In genomic region chr12:225012-225411, GRCh38 we compare ENCODE assay signal across 22 cellular contexts. TPM values are rescaled to one million over a fixed set of nuclear protein-coding genes. Genes with fewer than 3 reads are reported as not detected.
DNase-seq lines count a peak whose midpoint lies in the region; ATAC-seq and TF ChIP-seq lines count a peak whose summit lies in the region.
"Had no signal": no experiment of that assay in that cellular context is flagged by ENCODE, and none has a peak within 500 bp of the region (broad histone marks: within the 10 kb centered on the region; RNA-seq: fewer than 3 reads in every experiment).

No MANE protein-coding gene starts in this region.

- H3K4me1 ChIP-seq in esophagus muscularis mucosa, result no peaks in the 10 kb centered on the region
- peaks cover 16% of the 10 kb centered on the region for H3K4me1 ChIP-seq in neural progenitor cell

- H3K4me2 ChIP-seq in neural progenitor cell, result no peak overlapping the region

- no peaks in the 10 kb centered on the region for H4K20me1 ChIP-seq in neural progenitor cell (ENCODE audit: low read depth)

- no peak overlapping the region for H3K4me3 ChIP-seq in coronary artery
- H3K4me3 ChIP-seq in esophagus muscularis mucosa, result no peak overlapping the region
- no peak overlapping the region for H3K4me3 ChIP-seq in neural progenitor cell
- H3K4me3 ChIP-seq: GM12878 had no signal

- peak; percentile 14 for DNase-seq in activated naive CD4-positive, alpha-beta T cell treated with anti-CD3 and anti-CD28 coated beads, Interleukin-2, amount 10 ng/mL, durations not matched to agents 7 days and 5 days
- no peak for DNase-seq in activated naive CD4-positive, alpha-beta T cell (lab: John Stamatoyannopoulos, UW)
- DNase-seq in coronary artery (ENCODE audit: low spot score), result peak; percentile 54
- peak; percentile 49 for DNase-seq in sciatic nerve (ENCODE audit: low spot score)
- DNase-seq in esophagus muscularis mucosa (ENCODE audit: extremely low spot score), result no peak
- no peak for DNase-seq in neural progenitor cell (ENCODE audit: low spot score)
- DNase-seq: C1 segment of cervical spinal cord; CD8-positive, alpha-beta memory T cell; DMS53; EL; HFFc6; KBM-7; NCI-H1105; NCI-H187 treated with DMSO at 0.1 percent for 48 hours; NCI-H2227 treated with DMSO at 0.1 percent for 48 hours; NCI-H510A treated with DMSO at 0.1 percent for 48 hours; NCI-H774; OCI-M1; RPMI8226; SIG-M5 had no signal

- H3F3A ChIP-seq in neural progenitor cell (ENCODE audit: low read depth), result peaks cover 9% of the 10 kb centered on the region

- 90% methylated on average over 18 of the region's 18 CpGs for WGBS in esophagus muscularis mucosa

- H3K27me3 ChIP-seq in esophagus muscularis mucosa (peaks cover 0 to 42% (median 0%) of the 10 kb centered on the region in 4 donors), neural progenitor cell (peaks cover 31% of the 10 kb centered on the region)

- no peak for TF ChIP-seq CTCF in coronary artery (IDR thresholded peaks at IDR 0.05)
- no peak for TF ChIP-seq CTCF in esophagus muscularis mucosa (IDR thresholded peaks at IDR 0.05)
- TF ChIP-seq CTCF in neural progenitor cell (IDR thresholded peaks at IDR 0.05), result no peak

- no peak overlapping the region for H3K27ac Mint-ChIP-seq in activated naive CD4-positive, alpha-beta T cell treated with anti-CD3 and anti-CD28 coated beads, Interleukin-2, amount 10 ng/mL, durations not matched to agents 7 days and 5 days
- H3K27ac Mint-ChIP-seq in neural progenitor cell, result no peak overlapping the region
- H3K27ac Mint-ChIP-seq: HFFc6 had no signal

- H2AFZ ChIP-seq in neural progenitor cell (replicated peaks), result no peak overlapping the region

- H3K36me3 ChIP-seq in esophagus muscularis mucosa (no peaks in the 10 kb centered on the region), neural progenitor cell (no peaks in the 10 kb centered on the region)

- H3K9me3 ChIP-seq in esophagus muscularis mucosa, result no peaks in the 10 kb centered on the region
- H3K9me3 ChIP-seq in neural progenitor cell (ENCODE audit: low read depth), result no peaks in the 10 kb centered on the region

- H3K4me3 Mint-ChIP-seq in activated naive CD4-positive, alpha-beta T cell treated with anti-CD3 and anti-CD28 coated beads, Interleukin-2, amount 10 ng/mL, durations not matched to agents 7 days and 5 days, result no peak overlapping the region
- H3K4me3 Mint-ChIP-seq in neural progenitor cell, result no peak overlapping the region
- H3K4me3 Mint-ChIP-seq: CD8-positive, alpha-beta memory T cell; HFFc6 had no signal

- peaks cover 15% of the 10 kb centered on the region for H3K27me3 Mint-ChIP-seq in activated naive CD4-positive, alpha-beta T cell treated with anti-CD3 and anti-CD28 coated beads, Interleukin-2, amount 10 ng/mL, durations not matched to agents 7 days and 5 days
- H3K27me3 Mint-ChIP-seq in neural progenitor cell (ENCODE audit: insufficient read depth, low read depth), result peaks cover 57% of the 10 kb centered on the region

- CTCF ChIA-PET in activated naive CD4-positive, alpha-beta T cell treated with anti-CD3 and anti-CD28 coated beads, Interleukin-2, amount 10 ng/mL, durations not matched to agents 7 days and 5 days (lab: Charles Lee), result no interaction called here

- H3K4me1 Mint-ChIP-seq in activated naive CD4-positive, alpha-beta T cell treated with anti-CD3 and anti-CD28 coated beads, Interleukin-2, amount 10 ng/mL, durations not matched to agents 7 days and 5 days, result peaks cover under 1% of the 10 kb centered on the region
- H3K4me1 Mint-ChIP-seq in neural progenitor cell, result peaks cover 28% of the 10 kb centered on the region
- H3K4me1 Mint-ChIP-seq: CD8-positive, alpha-beta memory T cell had no signal

- intact Hi-C loops in sciatic nerve (cut with DNase I), result no loop called here
- intact Hi-C loops in esophagus muscularis mucosa (cut with DNase I), result no loop called here

- H3K27ac ChIP-seq in coronary artery (no peak overlapping the region), esophagus muscularis mucosa (replicated peaks in 1 of 4) (no peak overlapping the region), neural progenitor cell (no peak overlapping the region)

- H3K9ac ChIP-seq in neural progenitor cell, result no peak overlapping the region

- H3K9me3 Mint-ChIP-seq in activated naive CD4-positive, alpha-beta T cell treated with anti-CD3 and anti-CD28 coated beads, Interleukin-2, amount 10 ng/mL, durations not matched to agents 7 days and 5 days, result no peaks in the 10 kb centered on the region
- H3K9me3 Mint-ChIP-seq in neural progenitor cell, result peaks cover 2% of the 10 kb centered on the region
- H3K9me3 Mint-ChIP-seq: CD8-positive, alpha-beta memory T cell; HFFc6 had no signal

- ATAC-seq in sciatic nerve, result no peak
- ATAC-seq in GM19324 (IDR thresholded peaks at IDR 0.05; ENCODE audit: low FRiP score, unreplicated experiment), result no peak
- ATAC-seq: GM12878 had no signal

- H3K79me2 ChIP-seq in neural progenitor cell (ENCODE audit: low read depth), result no peaks in the 10 kb centered on the region

- H3K36me3 Mint-ChIP-seq in activated naive CD4-positive, alpha-beta T cell treated with anti-CD3 and anti-CD28 coated beads, Interleukin-2, amount 10 ng/mL, durations not matched to agents 7 days and 5 days, result no peaks in the 10 kb centered on the region
- no peaks in the 10 kb centered on the region for H3K36me3 Mint-ChIP-seq in neural progenitor cell
- H3K36me3 Mint-ChIP-seq: CD8-positive, alpha-beta memory T cell had no signal

- no peak for TF ChIP-seq EP300 in esophagus muscularis mucosa (IDR thresholded peaks at IDR 0.05)

- TF ChIP-seq POLR2A in esophagus muscularis mucosa (IDR thresholded peaks at IDR 0.05; ENCODE audit: low read depth), result no peak

RNA-seq across cellular contexts. Expression of gene SLC6A12, which starts 11.1 kb away (rescaled TPM):
- 0.40 TPM for total RNA-seq in sciatic nerve
- under 1 TPM in 3 of 4 donors, not detected in 1; 0.17 to 0.78 (median 0.34) TPM for total RNA-seq in esophagus muscularis mucosa
- 0.12 TPM in 1 of 2 replicates, not detected in the other for total RNA-seq in neural progenitor cell (ENCODE audit: low replicate concordance)
- total RNA-seq: HFFc6 had no signal

RNA-seq across cellular contexts. Expression of gene SLC6A13, which starts 37.6 kb away (rescaled TPM):
- total RNA-seq in sciatic nerve (0.85 TPM), esophagus muscularis mucosa (not detected), neural progenitor cell (ENCODE audit: low replicate concordance) (0.31 TPM in 1 of 2 replicates, not detected in the other)
- total RNA-seq: HFFc6 had no signal

Comparison
In these comparisons a context has a peak if more than half of its experiments do, and no peak if none do; other contexts are left out.
1. DNase-seq: peak in activated naive CD4-positive, alpha-beta T cell treated with anti-CD3 and anti-CD28 coated beads, Interleukin-2, amount 10 ng/mL, durations not matched to agents 7 days and 5 days (single experiment), coronary artery (single experiment) and sciatic nerve (single experiment); none in activated naive CD4-positive, alpha-beta T cell (0 of 4), esophagus muscularis mucosa (single experiment) and neural progenitor cell (single experiment).